ENCODE assay signal across 25 cellular contexts in genomic region chr4:102250341-102250740, GRCh38.
"Had no signal": no experiment of that assay in that cellular context is flagged by ENCODE, and none has a peak within 500 bp of the region (broad histone marks: within the 10 kb centered on the region; RNA-seq: fewer than 3 reads in every experiment).

No MANE protein-coding gene starts in this region.

- H3K27me3 Mint-ChIP-seq: naive B cell; progenitor cell of endocrine pancreas; stimulated activated memory B cell treated with anti-CD40 and anti-IgM and Interleukin-4, amounts not matched to agents 10 μg/mL and 1 μg/mL and 100 μg/mL, for 72 hours; type B pancreatic cell had no signal

- H3K27ac Mint-ChIP-seq: mesothelial cell of epicardium; naive B cell; natural killer cell; nephron progenitor cell; neural progenitor cell; progenitor cell of endocrine pancreas; stimulated activated memory B cell treated with anti-CD40 and anti-IgM and Interleukin-4, amounts not matched to agents 10 μg/mL and 1 μg/mL and 100 μg/mL, for 72 hours; stimulated activated naive CD8-positive, alpha-beta T cell treated with anti-CD3 and anti-CD28 coated beads, Interleukin-15, Interleukin-2, amounts not matched to agents 100 ng/mL and 50 ng/mL, for 24 hours; type B pancreatic cell had no signal

- ATAC-seq: natural killer cell; right lobe of liver; stimulated activated memory B cell treated with anti-CD40 and anti-IgM and Interleukin-4, amounts not matched to agents 10 μg/mL and 1 μg/mL and 100 μg/mL, for 72 hours had no signal

- H3K9me3 Mint-ChIP-seq: natural killer cell; stimulated activated memory B cell treated with anti-CD40 and anti-IgM and Interleukin-4, amounts not matched to agents 10 μg/mL and 1 μg/mL and 100 μg/mL, for 72 hours; stimulated activated naive CD8-positive, alpha-beta T cell treated with anti-CD3 and anti-CD28 coated beads, Interleukin-15, Interleukin-2, amounts not matched to agents 100 ng/mL and 50 ng/mL, for 24 hours; type B pancreatic cell had no signal

- H3K4me3 Mint-ChIP-seq: mesothelial cell of epicardium; naive B cell; natural killer cell; nephron progenitor cell; neural progenitor cell; stimulated activated memory B cell treated with anti-CD40 and anti-IgM and Interleukin-4, amounts not matched to agents 10 μg/mL and 1 μg/mL and 100 μg/mL, for 72 hours; stimulated activated naive CD8-positive, alpha-beta T cell treated with anti-CD3 and anti-CD28 coated beads, Interleukin-15, Interleukin-2, amounts not matched to agents 100 ng/mL and 50 ng/mL, for 24 hours; type B pancreatic cell had no signal

- H3K4me1 Mint-ChIP-seq: naive B cell; natural killer cell; nephron progenitor cell; neural progenitor cell; stimulated activated memory B cell treated with anti-CD40 and anti-IgM and Interleukin-4, amounts not matched to agents 10 μg/mL and 1 μg/mL and 100 μg/mL, for 72 hours had no signal

- H3K36me3 Mint-ChIP-seq: mesothelial cell of epicardium; natural killer cell; neural progenitor cell; stimulated activated memory B cell treated with anti-CD40 and anti-IgM and Interleukin-4, amounts not matched to agents 10 μg/mL and 1 μg/mL and 100 μg/mL, for 72 hours; type B pancreatic cell had no signal

- H3K27ac ChIP-seq: left ventricle myocardium inferior, neural progenitor cell, ovary, right atrium auricular region, right lobe of liver, tibial nerve, vagina had no signal

- H3K4me1 ChIP-seq: left ventricle myocardium inferior, right atrium auricular region, right lobe of liver, tibial nerve, vagina had no signal

- H3K4me3 ChIP-seq: left ventricle myocardium inferior, lung, neural progenitor cell, ovary, right atrium auricular region, right lobe of liver, smooth muscle cell, tibial nerve, vagina had no signal

- H3K27me3 ChIP-seq: neural progenitor cell, ovary, right atrium auricular region, right lobe of liver, tibial nerve, vagina had no signal

- DNase-seq: hypothalamus; islet precursor cell; left ventricle myocardium inferior; mesendoderm; naive B cell; natural killer cell; nephron progenitor cell; ovary; right lobe of liver; stimulated activated CD4-positive, alpha-beta T cell treated with anti-CD3 and anti-CD28 coated beads, Interleukin-1b, Interleukin-23, amount 100 ng/mL, for 48 hours; stimulated activated CD4-positive, alpha-beta T cell treated with anti-CD3 and anti-CD28 coated beads, Interleukin-2, amount 100 ng/mL, for 48 hours; stimulated activated CD4-positive, alpha-beta T cell treated with anti-CD3 and anti-CD28 coated beads, Interleukin-4, amount 100 ng/mL, for 4 hours; stimulated activated CD8-positive, alpha-beta memory T cell treated with anti-CD3 and anti-CD28 coated beads, Interleukin-4, amount 100 ng/mL, for 48 hours; substantia nigra had no signal

- H3K36me3 ChIP-seq: left ventricle myocardium inferior, neural progenitor cell, ovary, right atrium auricular region, right lobe of liver, tibial nerve, vagina had no signal

- H3K9me3 ChIP-seq: left ventricle myocardium inferior, ovary, right atrium auricular region, right lobe of liver, vagina had no signal
